8 cellular contexts compared by ENCODE assay signal in genomic region chr5:18744990-18745590, GRCh38.
A peak's percentile ranks its signal among the peaks of the same experiment; 100 is the strongest.
DNase-seq lines count a peak whose midpoint lies in the region; ATAC-seq lines count a peak whose summit lies in the region.

No MANE protein-coding gene starts in this region.

- ATAC-seq in HG02852 (IDR thresholded peaks at IDR 0.05; ENCODE audit: unreplicated experiment), result peak; percentile 32

- H3K4me3 Mint-ChIP-seq in activated naive CD8-positive, alpha-beta T cell treated with anti-CD3 and anti-CD28 coated beads for 36 hours, result peak overlapping the region; percentile 90

- peaks cover 52% of the 10 kb centered on the region for H3K4me1 Mint-ChIP-seq in activated naive CD8-positive, alpha-beta T cell treated with anti-CD3 and anti-CD28 coated beads for 36 hours

- peaks cover 9% of the 10 kb centered on the region for H3K9me3 Mint-ChIP-seq in activated naive CD8-positive, alpha-beta T cell treated with anti-CD3 and anti-CD28 coated beads for 36 hours

- H3K36me3 Mint-ChIP-seq in activated naive CD8-positive, alpha-beta T cell treated with anti-CD3 and anti-CD28 coated beads for 36 hours, result peaks cover 33% of the 10 kb centered on the region

- DNase-seq in SKM-1 treated with dmso at 0.1 percent for 144 hours (lab: John Stamatoyannopoulos, UW; ENCODE audit: unreplicated experiment) (peak; percentile 13), SKM-1 (lab: John Stamatoyannopoulos, UW; ENCODE audit: unreplicated experiment) (no peak), NOMO-1 treated with DMSO at 0.1 percent for 48 hours (lab: John Stamatoyannopoulos, UW; ENCODE audit: unreplicated experiment) (peak; percentile 86), iPS-NIHi7 (ENCODE audit: extremely low spot score) (no peak), NCI-H82 (lab: John Stamatoyannopoulos, UW) (no peak)
- peak; percentile 24 for DNase-seq in activated naive CD8-positive, alpha-beta T cell treated with anti-CD3 and anti-CD28 coated beads for 36 hours
- peak; percentile 6 for DNase-seq in stimulated activated naive CD4-positive, alpha-beta T cell treated with Interleukin-2 at 50 U/mL for 16 hours (lab: John Stamatoyannopoulos, UW)

- no peaks in the 10 kb centered on the region for H3K27me3 Mint-ChIP-seq in activated naive CD8-positive, alpha-beta T cell treated with anti-CD3 and anti-CD28 coated beads for 36 hours

- peak overlapping the region; percentile 95 for H3K27ac Mint-ChIP-seq in activated naive CD8-positive, alpha-beta T cell treated with anti-CD3 and anti-CD28 coated beads for 36 hours

Comparison
In these comparisons a context has a peak if more than half of its experiments do, and no peak if none do; other contexts are left out.
1. DNase-seq: peak in SKM-1 treated with dmso at 0.1 percent for 144 hours (single experiment), NOMO-1 treated with DMSO at 0.1 percent for 48 hours (single experiment), activated naive CD8-positive, alpha-beta T cell treated with anti-CD3 and anti-CD28 coated beads for 36 hours (single experiment) and stimulated activated naive CD4-positive, alpha-beta T cell treated with Interleukin-2 at 50 U/mL for 16 hours (single experiment); none in SKM-1 (single experiment), iPS-NIHi7 (single experiment) and NCI-H82 (single experiment).